ENCODE assay signal across 13 cellular contexts in genomic region chr5:1507961-1508678, GRCh38. TPM values are rescaled to one million over a fixed set of nuclear protein-coding genes. Genes with fewer than 3 reads are reported as not detected.
DNase-seq lines count a peak whose midpoint lies in the region; ATAC-seq and TF ChIP-seq lines count a peak whose summit lies in the region.
"Had no signal": no experiment of that assay in that cellular context is flagged by ENCODE, and none has a peak within 500 bp of the region (broad histone marks: within the 10 kb centered on the region; RNA-seq: fewer than 3 reads in every experiment).

No MANE protein-coding gene starts in this region.

- H4K91ac ChIP-seq in trophoblast cell (ENCODE audit: low read depth, low read length) = no peak overlapping the region

- H3K36me3 ChIP-seq in Peyer's patch (no peaks in the 10 kb centered on the region), left ventricle myocardium inferior (peaks cover 11% of the 10 kb centered on the region), trophoblast cell (ENCODE audit: control insufficient read depth in 1 of 2, insufficient read depth in 2 of 2, low read length in 2 of 2) (peaks cover 58 to 62% of the 10 kb centered on the region in 2 experiments), smooth muscle cell (ENCODE audit: low read depth) (no peaks in the 10 kb centered on the region)

- no peaks in the 10 kb centered on the region for H3K9me3 ChIP-seq in Peyer's patch
- H3K9me3 ChIP-seq in left ventricle myocardium inferior (replicated peaks) = no peaks in the 10 kb centered on the region
- H3K9me3 ChIP-seq in trophoblast cell (ENCODE audit: insufficient read depth, low read depth, low read length) = no peaks in the 10 kb centered on the region
- no peaks in the 10 kb centered on the region for H3K9me3 ChIP-seq in smooth muscle cell (replicated peaks; ENCODE audit: low read depth)
- H3K9me3 ChIP-seq: gastroesophageal sphincter had no signal

- no peak for TF ChIP-seq POLR2A in Peyer's patch (IDR thresholded peaks at IDR 0.05)

- peak overlapping the region; percentile 16 for H3K4ac ChIP-seq in trophoblast cell (ENCODE audit: low read depth, low read length)

- DNase-seq in Peyer's patch (peak in 2 of 3 donors; percentile 34 to 43), left ventricle myocardium inferior (peak; percentile 11), trophoblast cell (no peak), smooth muscle cell (lab: John Stamatoyannopoulos, UW; ENCODE audit: unreplicated experiment) (no peak), NCI-H1694 (lab: John Stamatoyannopoulos, UW) (no peak), DMS79 (lab: John Stamatoyannopoulos, UW) (no peak)
- DNase-seq: NCI-H1930, NCI-H526 treated with DMSO at 0.1 percent for 48 hours, SW 1271 had no signal

- H2BK5ac ChIP-seq in trophoblast cell (ENCODE audit: low read depth, low read length, poor library complexity) = no peak overlapping the region

- TF ChIP-seq CTCF in C4-2B (conservative IDR thresholded peaks at IDR 0.05) (no peak), Peyer's patch (IDR thresholded peaks at IDR 0.05) (no peak), left ventricle myocardium inferior (IDR thresholded peaks at IDR 0.05; ENCODE audit: borderline replicate concordance) (no peak), smooth muscle cell (IDR thresholded peaks at IDR 0.05; ENCODE audit: borderline replicate concordance, insufficient read depth, poor library complexity, severe bottlenecking) (no peak)

- no peak overlapping the region for H2AK5ac ChIP-seq in trophoblast cell (ENCODE audit: low read length)

- H3F3A ChIP-seq in smooth muscle cell (ENCODE audit: low read depth) = no peaks in the 10 kb centered on the region

- ATAC-seq in GM21447 (IDR thresholded peaks at IDR 0.05; ENCODE audit: unreplicated experiment) = no peak
- ATAC-seq: gastroesophageal sphincter had no signal

- H3K4me3 ChIP-seq in Peyer's patch (no peak overlapping the region), left ventricle myocardium inferior (no peak overlapping the region), trophoblast cell (ENCODE audit: low read depth, low read length) (no peak overlapping the region), smooth muscle cell (no peak overlapping the region)
- H3K4me3 ChIP-seq: gastroesophageal sphincter had no signal

- no peak overlapping the region for H2BK12ac ChIP-seq in trophoblast cell (ENCODE audit: low read length)

- no peaks in the 10 kb centered on the region for H3K79me1 ChIP-seq in trophoblast cell (ENCODE audit: low read length)

- no peak overlapping the region for H2AFZ ChIP-seq in trophoblast cell (ENCODE audit: insufficient read depth, low read length, poor library complexity)
- H2AFZ ChIP-seq in smooth muscle cell (ENCODE audit: low read depth) = no peak overlapping the region

- H3K23ac ChIP-seq in trophoblast cell (ENCODE audit: low read length) = no peak overlapping the region

- peaks cover 54% of the 10 kb centered on the region for H3K79me2 ChIP-seq in trophoblast cell (ENCODE audit: control insufficient read depth, insufficient read depth, low read length, poor library complexity)
- peaks cover 98% of the 10 kb centered on the region for H3K79me2 ChIP-seq in smooth muscle cell (ENCODE audit: low read depth)

- H4K12ac ChIP-seq in trophoblast cell (ENCODE audit: low read depth, low read length) = no peak overlapping the region

- no peak overlapping the region for H3K9ac ChIP-seq in trophoblast cell (ENCODE audit: low read length)
- H3K9ac ChIP-seq in smooth muscle cell (ENCODE audit: low read depth) = no peak overlapping the region

- H3K27me3 ChIP-seq in Peyer's patch (no peaks in the 10 kb centered on the region), left ventricle myocardium inferior (ENCODE audit: low read depth) (no peaks in the 10 kb centered on the region), trophoblast cell (ENCODE audit: insufficient read depth, low read length) (no peaks in the 10 kb centered on the region), smooth muscle cell (ENCODE audit: low read depth) (no peaks in the 10 kb centered on the region)
- H3K27me3 ChIP-seq: gastroesophageal sphincter had no signal

- H3K18ac ChIP-seq in trophoblast cell (ENCODE audit: low read length) = no peak overlapping the region

- H3K27ac ChIP-seq in C4-2B = peak overlapping the region; percentile 57
- H3K27ac ChIP-seq in Peyer's patch = no peak overlapping the region
- H3K27ac ChIP-seq in left ventricle myocardium inferior (replicated peaks) = no peak overlapping the region
- H3K27ac ChIP-seq in trophoblast cell (ENCODE audit: low read depth, low read length) = no peak overlapping the region
- H3K27ac ChIP-seq in smooth muscle cell (ENCODE audit: low read depth) = no peak overlapping the region
- H3K27ac ChIP-seq: gastroesophageal sphincter, VCaP had no signal

- H3K4me2 ChIP-seq in trophoblast cell (ENCODE audit: low read length) = no peak overlapping the region
- no peak overlapping the region for H3K4me2 ChIP-seq in smooth muscle cell

- intact Hi-C loops in left ventricle myocardium inferior (cut with micrococcal nuclease) = no loop called here

- peaks cover 100% of the 10 kb centered on the region for H4K20me1 ChIP-seq in smooth muscle cell (ENCODE audit: low read depth)

- H3K4me1 ChIP-seq in Peyer's patch = peaks cover 0 to 19% (median 3%) of the 10 kb centered on the region in 4 donors
- H3K4me1 ChIP-seq in left ventricle myocardium inferior = peaks cover 21% of the 10 kb centered on the region
- peaks cover 11 to 14% of the 10 kb centered on the region in 2 experiments for H3K4me1 ChIP-seq in trophoblast cell (ENCODE audit: control insufficient read depth in 1 of 2, insufficient read depth in 2 of 2, low read length in 2 of 2)
- H3K4me1 ChIP-seq in smooth muscle cell (ENCODE audit: low read depth) = no peaks in the 10 kb centered on the region

- WGBS in trophoblast cell (ENCODE audit: extremely low coverage, insufficient coverage, insufficient read length) = no CpG with 5 or more reads among the region's 23 CpGs
- whole genome bisulfite sequencing in smooth muscle cell (ENCODE audit: low lambda C conversion rate) = 98% methylated on average over 21 of the region's 23 CpGs

- no peak overlapping the region for H2BK120ac ChIP-seq in trophoblast cell (ENCODE audit: insufficient read depth, low read length, poor library complexity)

- no peak overlapping the region for H3K14ac ChIP-seq in trophoblast cell (ENCODE audit: low read length)

- no peak overlapping the region for H4K8ac ChIP-seq in trophoblast cell (ENCODE audit: low read depth, low read length)

RNA-seq across cellular contexts. Expression of gene LPCAT1, which starts 15.6 kb away (rescaled TPM):
- total RNA-seq in Peyer's patch = 10 to 100 TPM in 3 of 4 donors, 1 to 10 TPM in 1; 8.8 to 59.4 (median 28.5) TPM
- 11.0 TPM for total RNA-seq in left ventricle myocardium inferior
- polyA plus RNA-seq in trophoblast cell (2013) = 199 and 206 TPM in 2 replicates
- 42.7 and 52.0 TPM in 2 replicates for total RNA-seq in smooth muscle cell
- polyA plus RNA-seq in smooth muscle cell = 50.1 and 55.7 TPM in 2 replicates

Comparison
In these comparisons a context has a peak if more than half of its experiments do, and no peak if none do; other contexts are left out.
1. DNase-seq: peak in Peyer's patch (2 of 3) and left ventricle myocardium inferior (single experiment); none in trophoblast cell (0 of 2), smooth muscle cell (single experiment), NCI-H1694 (single experiment) and DMS79 (single experiment).